In genomic region chr7:93301736-93302135, GRCh38 we compare ENCODE assay signal across 20 cellular contexts.
"Had no signal": no experiment of that assay in that cellular context is flagged by ENCODE, and none has a peak within 500 bp of the region (broad histone marks: within the 10 kb centered on the region; RNA-seq: fewer than 3 reads in every experiment).

No MANE protein-coding gene starts in this region.

- H3K27me3 ChIP-seq: neutrophil, stomach, transverse colon had no signal

- ATAC-seq: left colon; left ventricle myocardium superior; naive thymus-derived CD4-positive, alpha-beta T cell; psoas muscle; sciatic nerve had no signal

- H3K9me3 ChIP-seq: neutrophil, psoas muscle, stomach, thoracic aorta, transverse colon had no signal

- H3K4me1 ChIP-seq: psoas muscle, stomach, transverse colon had no signal

- DNase-seq: effector CD4-positive, alpha-beta T cell; foreskin melanocyte; head of caudate nucleus; hippocampal formation; left colon; left ventricle myocardium superior; naive thymus-derived CD4-positive, alpha-beta T cell; retina; stimulated activated CD4-positive, alpha-beta T cell treated with anti-CD3 and anti-CD28 coated beads, Interleukin-12 subunit alpha, Interleukin-12 subunit beta, amount 100 ng/mL, for 4 hours; stimulated activated naive CD4-positive, alpha-beta T cell; stomach; substantia nigra; transverse colon had no signal

- H3K4me3 Mint-ChIP-seq: naive thymus-derived CD4-positive, alpha-beta T cell had no signal

- H3K9me3 Mint-ChIP-seq: naive thymus-derived CD4-positive, alpha-beta T cell had no signal

- H3K27ac ChIP-seq: coronary artery, neutrophil, psoas muscle, skin epidermis, stomach, thoracic aorta, transverse colon had no signal

- H3K27me3 Mint-ChIP-seq: naive thymus-derived CD4-positive, alpha-beta T cell had no signal

- H3K4me3 ChIP-seq: coronary artery, lung, psoas muscle, skin epidermis, stomach, thoracic aorta, transverse colon had no signal
